In genomic region chr19:21065336-21065735, GRCh38 we compare ENCODE assay signal across 33 cellular contexts. TPM values are rescaled to one million over a fixed set of nuclear protein-coding genes. Genes with fewer than 3 reads are reported as not detected.
DNase-seq lines count a peak whose midpoint lies in the region; ATAC-seq, FAIRE-seq and TF ChIP-seq lines count a peak whose summit lies in the region.
"Had no signal": no experiment of that assay in that cellular context is flagged by ENCODE, and none has a peak within 500 bp of the region (broad histone marks: within the 10 kb centered on the region; RNA-seq: fewer than 3 reads in every experiment).

No MANE protein-coding gene starts in this region.

- DNase-seq in adipocyte (ENCODE audit: low read depth) (no peak), K562 (ENCODE audit: extremely low read depth in 1 of 4, low spot score in 3 of 4) (no peak), NCI-H2107 treated with DMSO at 0.1 percent for 48 hours (lab: John Stamatoyannopoulos, UW; ENCODE audit: unreplicated experiment) (no peak), AML-193 (lab: John Stamatoyannopoulos, UW) (no peak), kidney glomerular epithelial cell (lab: John Stamatoyannopoulos, UW) (no peak)
- no peak for DNase-seq in activated CD4-positive, alpha-beta T cell treated with anti-CD3 and anti-CD28 coated beads, Interleukin-2, amount 50 U/mL, for 4 hours
- DNase-seq: 8988T; ACHN; BE2C; C1 segment of cervical spinal cord; Caco-2; Calu3; CD4-positive, alpha-beta memory T cell; CD4-positive, alpha-beta T cell; CD4-positive, CD25-positive, alpha-beta regulatory T cell; CD8-positive, alpha-beta memory T cell; CD8-positive, alpha-beta T cell; COR-L47; DMS 273 treated with DMSO at 0.1 percent for 48 hours; DMS153; DMS53; DMS79; DMS79 treated with DMSO at 0.1 percent for 48 hours; DND-41; EL had no signal

- no peak for TF ChIP-seq CTCF in HEK293 (tag by site-specific recombination; IDR thresholded peaks at IDR 0.05)
- TF ChIP-seq CTCF in K562 (IDR thresholded peaks at IDR 0.05 in 2 of 3, conservative IDR thresholded peaks at IDR 0.05 in 1 of 3; ENCODE audit: insufficient read depth in 2 of 3, low read depth in 1 of 3, low read length in 3 of 3) = no peak

- H3K27ac ChIP-seq in HEK293 (ENCODE audit: extremely low read depth, low read depth, low read length) (no peak overlapping the region), K562 (ENCODE audit: extremely low read depth, low read depth, low read length) (no peak overlapping the region)
- H3K27ac ChIP-seq: 22Rv1; A549; BLaER1; BLaER1 treated with 17β-estradiol and CSF1 and Interleukin-3, amounts not matched to agents 10 nM and 100 nM; C4-2B had no signal

- H3K27me3 ChIP-seq in adipocyte (replicated peaks; ENCODE audit: control insufficient read depth, insufficient read depth, low read length) (no peaks in the 10 kb centered on the region), K562 (ENCODE audit: control insufficient read depth in 2 of 2, insufficient read depth in 2 of 2, low read length in 2 of 2) (no peaks in the 10 kb centered on the region)
- H3K27me3 ChIP-seq: BE2C; BLaER1; BLaER1 treated with 17β-estradiol and CSF1 and Interleukin-3, amounts not matched to agents 10 nM and 100 nM had no signal

- no peaks in the 10 kb centered on the region for H4K20me1 ChIP-seq in K562 (replicated peaks; ENCODE audit: control insufficient read depth, insufficient read depth, low read length)
- H4K20me1 ChIP-seq: BLaER1; BLaER1 treated with 17β-estradiol and CSF1 and Interleukin-3, amounts not matched to agents 10 nM and 100 nM had no signal

- TF ChIP-seq RAD21 in K562 (CRISPR knock-in tag; conservative IDR thresholded peaks at IDR 0.05 in 1 of 2, IDR thresholded peaks at IDR 0.05 in 1 of 2) = no peak

- FAIRE-seq in G401.6 (lab: Jason Lieb, UNC) = peak; percentile 23
- no peak for FAIRE-seq in K562 (lab: Jason Lieb, UNC)
- FAIRE-seq: A549, D721Med had no signal

- no peaks in the 10 kb centered on the region for H3K4me1 ChIP-seq in HEK293 (ENCODE audit: control insufficient read depth, insufficient read depth, low read length)
- no peaks in the 10 kb centered on the region for H3K4me1 ChIP-seq in adipocyte (ENCODE audit: control insufficient read depth, insufficient read depth, low read length)
- no peaks in the 10 kb centered on the region for H3K4me1 ChIP-seq in K562 (replicated peaks in 1 of 2; ENCODE audit: control insufficient read depth in 2 of 2, insufficient read depth in 2 of 2, low read length in 2 of 2)
- H3K4me1 ChIP-seq: A549; BE2C; BLaER1; BLaER1 treated with 17β-estradiol and CSF1 and Interleukin-3, amounts not matched to agents 10 nM and 100 nM; Caco-2 had no signal

- H3K4me2 ChIP-seq in K562 (ENCODE audit: insufficient read depth, low read length) = no peak overlapping the region
- H3K4me2 ChIP-seq: A549; BLaER1; BLaER1 treated with 17β-estradiol and CSF1 and Interleukin-3, amounts not matched to agents 10 nM and 100 nM had no signal

- ATAC-seq in K562 = no peak
- ATAC-seq: A549; CD8-positive, alpha-beta T cell had no signal

- POLR2A ChIA-PET in HEK293 (lab: Yijun Ruan, JAX) = no interaction called here
- POLR2A ChIA-PET in K562 (lab: Yijun Ruan, JAX) = interaction anchor here (1.0 kb wide), 1 partner anchor 20 kb away, joined by 4 read pairs; no protein-coding TSS in a partner anchor

- CTCF ChIA-PET in HEK293 (lab: Yijun Ruan, JAX) (no interaction called here), K562 (lab: Yijun Ruan, JAX; ENCODE audit: low intra/inter-chr PET ratio) (no interaction called here)

- H3K9me3 ChIP-seq in HEK293 (ENCODE audit: control insufficient read depth, insufficient read depth, low read depth, low read length) = no peaks in the 10 kb centered on the region
- peaks cover 17% of the 10 kb centered on the region for H3K9me3 ChIP-seq in adipocyte (ENCODE audit: control insufficient read depth, low read length)
- no peaks in the 10 kb centered on the region for H3K9me3 ChIP-seq in K562 (replicated peaks; ENCODE audit: control insufficient read depth, insufficient read depth, low read depth, low read length)
- H3K9me3 ChIP-seq: BE2C, Caco-2 had no signal

- intact Hi-C loops in K562 (cut with micrococcal nuclease) = no loop called here

- no TSS peak for BruUV-seq in K562 (replicated peaks; lab: Mats Ljungman, UMichigan)

- H3K4me3 ChIP-seq in HEK293 (ENCODE audit: low read depth, low read length) (no peak overlapping the region), adipocyte (ENCODE audit: low read length) (peak overlapping the region; percentile 25), K562 (no peak overlapping the region)
- H3K4me3 ChIP-seq: A549; BLaER1; BLaER1 treated with 17β-estradiol and CSF1 and Interleukin-3, amounts not matched to agents 10 nM and 100 nM had no signal

- H3K9me1 ChIP-seq in K562 (ENCODE audit: control insufficient read depth, insufficient read depth, low read length) = no peaks in the 10 kb centered on the region

- H3K9ac ChIP-seq in adipocyte (ENCODE audit: low read length) (no peak overlapping the region), K562 (ENCODE audit: insufficient read depth in 1 of 2, low read depth in 2 of 2, low read length in 2 of 2) (no peak overlapping the region)
- H3K9ac ChIP-seq: BLaER1; BLaER1 treated with 17β-estradiol and CSF1 and Interleukin-3, amounts not matched to agents 10 nM and 100 nM had no signal

- no peaks in the 10 kb centered on the region for H3K79me2 ChIP-seq in K562 (ENCODE audit: control insufficient read depth, insufficient read depth, low read length)

- TF ChIP-seq EP300 in K562 (IDR thresholded peaks at IDR 0.05; ENCODE audit: low read length) = no peak

- no peak for TF ChIP-seq POLR2A in K562 (conservative IDR thresholded peaks at IDR 0.05)

- no peak overlapping the region for H2AFZ ChIP-seq in K562 (ENCODE audit: low read depth, low read length)

- in situ Hi-C loops in K562 (cut with MboI) = no loop called here

- H3K36me3 ChIP-seq in HEK293 (ENCODE audit: control insufficient read depth in 2 of 2, insufficient read depth in 1 of 2, low read length in 2 of 2) = peaks cover 4 to 6% of the 10 kb centered on the region in 2 experiments; a peak in 2 of 3 replicates
- H3K36me3 ChIP-seq in adipocyte (ENCODE audit: control insufficient read depth, insufficient read depth, low read length, severe bottlenecking) = peaks cover 47% of the 10 kb centered on the region
- no peaks in the 10 kb centered on the region; the same call in 2 of the 3 replicates for H3K36me3 ChIP-seq in K562 (ENCODE audit: control insufficient read depth, insufficient read depth, low read length)

TF ChIP-seq in HEK293, 187 proteins besides CTCF, POLR2A, EP300 and RAD21:
- TF ChIP-seq ZNF701 (tag by site-specific recombination; IDR thresholded peaks at IDR 0.05) (no peak), SETDB1 (IDR thresholded peaks at IDR 0.05; ENCODE audit: insufficient read length, low read length) (peak; percentile 41), ZNF549 (tag by site-specific recombination; IDR thresholded peaks at IDR 0.05) (no peak), ZNF837 (tag by site-specific recombination; IDR thresholded peaks at IDR 0.05) (no peak), ZNF707 (tag by site-specific recombination; IDR thresholded peaks at IDR 0.05) (no peak)

TF ChIP-seq in K562, 482 proteins besides CTCF, POLR2A, EP300 and RAD21 (continues in another document):
- TF ChIP-seq RBM25 (IDR thresholded peaks at IDR 0.05; ENCODE audit: low read depth, low read length, severe bottlenecking) (peak; percentile 86), TRIM28 (IDR thresholded peaks at IDR 0.05) (0 out of 2 replicates have a peak, but pooled peaks have one; percentile 60), ZNF133 (CRISPR knock-in tag; IDR thresholded peaks at IDR 0.05) (no peak), SMARCA5 (IDR thresholded peaks at IDR 0.05) (0 out of 2 replicates have a peak, but pooled peaks have one; percentile 32)

RNA-seq across cellular contexts. Expression of gene ZNF714, which starts 16.7 kb away (rescaled TPM):
- 26.6 and 60.5 TPM in 2 replicates for total RNA-seq in K562 (2011; cell fraction: chromatin; rRNA removed; ENCODE audit: low replicate concordance)
- total RNA-seq in K562 (2011; cell fraction: nucleolus; rRNA removed) = 19.8 and 24.5 TPM in 2 replicates
- total RNA-seq in K562 (2011; cell fraction: nucleoplasm; rRNA removed) = 44.8 and 76.0 TPM in 2 replicates
- 16.2 and 21.4 TPM in 2 replicates for total RNA-seq in K562 (2014; rRNA removed)
- 32.5 and 37.2 TPM in 2 replicates for total RNA-seq in K562 (2014; rRNA removed; fragmentation: Illumina TruSeq; extraction: Trizol)
- total RNA-seq in K562 (2015; rRNA removed; fragmentation: Illumina TruSeq; extraction: Trizol) = 31.6 and 33.8 TPM in 2 replicates
- 22.1 and 23.5 TPM in 2 replicates for total RNA-seq in K562 (2021)
- polyA plus RNA-seq in K562 (2011; rRNA removed) = 40.8 and 49.4 TPM in 2 replicates
- 19.0 and 33.4 TPM in 2 replicates for polyA plus RNA-seq in K562 (2011; cell fraction: cytosol; rRNA removed)
- polyA plus RNA-seq in K562 (2011; cell fraction: nucleus; rRNA removed) = 16.6 and 23.3 TPM in 2 replicates
- polyA plus RNA-seq in K562 (2012) = 15.6 and 22.4 TPM in 2 replicates
- 25.9 and 28.9 TPM in 2 replicates for polyA plus RNA-seq in K562 (2014; fragmentation: Illumina TruSeq; extraction: Trizol)
- polyA plus RNA-seq in K562 (2014; fragmentation: Nextera tagmentation; extraction: Ambion mirVana) = 10 to 100 TPM; 25.2 to 29.1 TPM
- polyA plus RNA-seq in K562 (2014; rRNA removed) = 22.6 and 24.8 TPM in 2 replicates
- 39.0 and 53.1 TPM in 2 replicates for polyA minus RNA-seq in K562 (2011; rRNA and poly(A)+ RNA removed)
- 14.0 and 22.3 TPM in 2 replicates for polyA minus RNA-seq in K562 (2011; cell fraction: cytosol; rRNA and poly(A)+ RNA removed)
- polyA minus RNA-seq in K562 (2011; cell fraction: nucleus; rRNA and poly(A)+ RNA removed) = 17.0 and 31.5 TPM in 2 replicates

RNA-seq across cellular contexts. Expression of gene ZNF430, which starts 44.9 kb away (rescaled TPM):
- total RNA-seq in K562 (2011; cell fraction: chromatin; rRNA removed; ENCODE audit: low replicate concordance) = 47.3 and 62.1 TPM in 2 replicates
- total RNA-seq in K562 (2011; cell fraction: nucleolus; rRNA removed) = 40.9 and 57.4 TPM in 2 replicates
- total RNA-seq in K562 (2011; cell fraction: nucleoplasm; rRNA removed) = 60.1 and 64.7 TPM in 2 replicates
- total RNA-seq in K562 (2014; rRNA removed) (5.3 and 5.6 TPM in 2 replicates), K562 (2014; rRNA removed; fragmentation: Illumina TruSeq; extraction: Trizol) (15.4 and 15.8 TPM in 2 replicates), K562 (2015; rRNA removed; fragmentation: Illumina TruSeq; extraction: Trizol) (10.8 and 11.7 TPM in 2 replicates), K562 (2021) (7.8 and 9.6 TPM in 2 replicates)
- polyA plus RNA-seq in K562 (2011; rRNA removed) (11.3 and 11.4 TPM in 2 replicates), K562 (2014; fragmentation: Illumina TruSeq; extraction: Trizol) (7.6 and 9.4 TPM in 2 replicates), K562 (2014; fragmentation: Nextera tagmentation; extraction: Ambion mirVana) (1 to 10 TPM; 4.7 to 5.3 TPM), K562 (2014; rRNA removed) (5.0 and 5.2 TPM in 2 replicates)
- polyA plus RNA-seq in K562 (2011; cell fraction: cytosol; rRNA removed) = 7.0 and 15.1 TPM in 2 replicates
- polyA plus RNA-seq in K562 (2011; cell fraction: nucleus; rRNA removed) = 6.2 and 7.7 TPM in 2 replicates
- 4.0 and 5.2 TPM in 2 replicates for polyA plus RNA-seq in K562 (2012)
- 19.4 and 19.8 TPM in 2 replicates for polyA minus RNA-seq in K562 (2011; rRNA and poly(A)+ RNA removed)
- 8.9 and 12.7 TPM in 2 replicates for polyA minus RNA-seq in K562 (2011; cell fraction: cytosol; rRNA and poly(A)+ RNA removed)
- 19.0 and 26.4 TPM in 2 replicates for polyA minus RNA-seq in K562 (2011; cell fraction: nucleus; rRNA and poly(A)+ RNA removed)
